In genomic region chr19:51354742-51355148, GRCh38 we compare ENCODE assay signal across 1 cellular context.
TF ChIP-seq lines count a peak whose summit lies in the region.

No MANE protein-coding gene starts in this region.

TF ChIP-seq in HepG2, 621 proteins besides CTCF, POLR2A, EP300 and RAD21 (continued from another document and continues in another):
- no peak for TF ChIP-seq TEF (CRISPR knock-in tag; IDR thresholded peaks at IDR 0.05)
- TF ChIP-seq TFE3 (CRISPR knock-in tag; IDR thresholded peaks at IDR 0.05): peak; percentile 33; the same call in 1 of the 2 replicates
- 0 out of 2 replicates have a peak, but pooled peaks have one; percentile 25 for TF ChIP-seq ZNF780A (CRISPR knock-in tag; IDR thresholded peaks at IDR 0.05)
- no peak for TF ChIP-seq FIP1L1 (IDR thresholded peaks at IDR 0.05; ENCODE audit: borderline replicate concordance, insufficient read depth, low read depth, low read length)
- peak; percentile 37; the same call in 1 of the 2 replicates for TF ChIP-seq CEBPG (CRISPR knock-in tag; IDR thresholded peaks at IDR 0.05)
- no peak for TF ChIP-seq ZNF563 (CRISPR knock-in tag; IDR thresholded peaks at IDR 0.05)
- no peak for TF ChIP-seq KDM1A (CRISPR knock-in tag; IDR thresholded peaks at IDR 0.05)
- TF ChIP-seq XBP1 (CRISPR knock-in tag; IDR thresholded peaks at IDR 0.05): no peak
- TF ChIP-seq ZBTB37 (CRISPR knock-in tag; IDR thresholded peaks at IDR 0.05): no peak
- no peak for TF ChIP-seq ZNF687 (CRISPR knock-in tag; IDR thresholded peaks at IDR 0.05)
- TF ChIP-seq SIX1 (CRISPR knock-in tag; IDR thresholded peaks at IDR 0.05; ENCODE audit: borderline replicate concordance): peak; percentile 75; the same call in 1 of the 2 replicates
- no peak for TF ChIP-seq ZFP41 (CRISPR knock-in tag; IDR thresholded peaks at IDR 0.05; ENCODE audit: borderline replicate concordance)
- TF ChIP-seq ZNF160 (CRISPR knock-in tag; IDR thresholded peaks at IDR 0.05): no peak
- no peak for TF ChIP-seq ZNF460 (CRISPR knock-in tag; IDR thresholded peaks at IDR 0.05; ENCODE audit: borderline replicate concordance)
- peak; percentile 13; the same call in 1 of the 2 replicates for TF ChIP-seq KDM6A (CRISPR knock-in tag; IDR thresholded peaks at IDR 0.05; ENCODE audit: low read depth)
- no peak for TF ChIP-seq ZNF432 (CRISPR knock-in tag; IDR thresholded peaks at IDR 0.05; ENCODE audit: borderline replicate concordance)
- TF ChIP-seq PHF21A (CRISPR knock-in tag; IDR thresholded peaks at IDR 0.05): peak; percentile 53; the same call in 1 of the 2 replicates
- no peak for TF ChIP-seq TOE1 (CRISPR knock-in tag; IDR thresholded peaks at IDR 0.05)
- TF ChIP-seq CREB3 (CRISPR knock-in tag; IDR thresholded peaks at IDR 0.05): no peak
- no peak for TF ChIP-seq DMTF1 (CRISPR knock-in tag; IDR thresholded peaks at IDR 0.05)
- no peak for TF ChIP-seq ZBTB14 (CRISPR knock-in tag; IDR thresholded peaks at IDR 0.05)
- no peak for TF ChIP-seq GABPA (IDR thresholded peaks at IDR 0.05; ENCODE audit: low read depth, low read length)
- no peak for TF ChIP-seq GABPA (CRISPR knock-in tag; IDR thresholded peaks at IDR 0.05; ENCODE audit: low read depth)
- no peak for TF ChIP-seq DDIT3 (CRISPR knock-in tag; IDR thresholded peaks at IDR 0.05)
- no peak for TF ChIP-seq FOSL1 (CRISPR knock-in tag; IDR thresholded peaks at IDR 0.05; ENCODE audit: borderline replicate concordance)
- peak; percentile 75 for TF ChIP-seq PITX1 (CRISPR knock-in tag; IDR thresholded peaks at IDR 0.05)
- no peak for TF ChIP-seq TFDP2 (CRISPR knock-in tag; IDR thresholded peaks at IDR 0.05)
- no peak for TF ChIP-seq POGZ (CRISPR knock-in tag; IDR thresholded peaks at IDR 0.05)
- peak; percentile 49; the same call in 1 of the 2 replicates for TF ChIP-seq NAIF1 (CRISPR knock-in tag; IDR thresholded peaks at IDR 0.05; ENCODE audit: borderline replicate concordance)
- TF ChIP-seq ZSCAN5A (CRISPR knock-in tag; IDR thresholded peaks at IDR 0.05; ENCODE audit: borderline replicate concordance): no peak
- TF ChIP-seq ZNF550 (CRISPR knock-in tag; IDR thresholded peaks at IDR 0.05; ENCODE audit: borderline replicate concordance): no peak
- no peak for TF ChIP-seq ZNF296 (CRISPR knock-in tag; conservative IDR thresholded peaks at IDR 0.05)
- no peak for TF ChIP-seq NONO (IDR thresholded peaks at IDR 0.05)
- peak; percentile 69; the same call in 1 of the 2 replicates for TF ChIP-seq NONO (CRISPR knock-in tag; conservative IDR thresholded peaks at IDR 0.05)
- TF ChIP-seq ATF7 (IDR thresholded peaks at IDR 0.05): no peak
- no peak; the same call in 1 of the 2 replicates for TF ChIP-seq ATF7 (CRISPR knock-in tag; IDR thresholded peaks at IDR 0.05)
- TF ChIP-seq TAF1 (CRISPR knock-in tag; IDR thresholded peaks at IDR 0.05): no peak
- TF ChIP-seq MLLT10 (CRISPR knock-in tag; IDR thresholded peaks at IDR 0.05): no peak
- TF ChIP-seq NCOA2 (CRISPR knock-in tag; IDR thresholded peaks at IDR 0.05): peak; percentile 94
- TF ChIP-seq NFE2L1 (CRISPR knock-in tag; IDR thresholded peaks at IDR 0.05; ENCODE audit: borderline replicate concordance): no peak
- TF ChIP-seq ZNF101 (CRISPR knock-in tag; IDR thresholded peaks at IDR 0.05; ENCODE audit: borderline replicate concordance, low read depth): no peak
- TF ChIP-seq STAT6 (CRISPR knock-in tag; IDR thresholded peaks at IDR 0.05; ENCODE audit: borderline replicate concordance): no peak
- TF ChIP-seq SNAPC5 (CRISPR knock-in tag; IDR thresholded peaks at IDR 0.05; ENCODE audit: borderline replicate concordance): no peak
- TF ChIP-seq DRAP1 (CRISPR knock-in tag; IDR thresholded peaks at IDR 0.05): peak; percentile 89
- no peak for TF ChIP-seq GTF3A (CRISPR knock-in tag; conservative IDR thresholded peaks at IDR 0.05)
